Comparison of ENCODE assay signal across 15 cellular contexts in genomic region chr2:10361220-10361588, GRCh38. TPM values are rescaled to one million over a fixed set of nuclear protein-coding genes. Genes with fewer than 3 reads are reported as not detected.
DNase-seq lines count a peak whose midpoint lies in the region; TF ChIP-seq lines count a peak whose summit lies in the region.
"Had no signal": no experiment of that assay in that cellular context is flagged by ENCODE, and none has a peak within 500 bp of the region (broad histone marks: within the 10 kb centered on the region; RNA-seq: fewer than 3 reads in every experiment).

No MANE protein-coding gene starts in this region.

- H3K27me3 Mint-ChIP-seq in CD4-positive, alpha-beta memory T cell: no peaks in the 10 kb centered on the region
- H3K27me3 Mint-ChIP-seq: T-cell had no signal

- peaks cover 14 to 74% (median 34%) of the 10 kb centered on the region in 4 donors for H3K4me1 Mint-ChIP-seq in CD4-positive, alpha-beta memory T cell

- H4K20me1 ChIP-seq in osteoblast (ENCODE audit: insufficient read depth, low read length): peaks cover 42% of the 10 kb centered on the region

- H3K79me2 ChIP-seq in osteoblast (ENCODE audit: insufficient read depth, low read length): peaks cover 98% of the 10 kb centered on the region

- peaks cover 13% of the 10 kb centered on the region for H3K4me1 ChIP-seq in CD4-positive, alpha-beta memory T cell (ENCODE audit: insufficient read depth, low read length)
- H3K4me1 ChIP-seq in osteoblast (ENCODE audit: insufficient read depth, low read length): no peaks in the 10 kb centered on the region

- H3K36me3 ChIP-seq in CD4-positive, alpha-beta memory T cell (ENCODE audit: insufficient read depth, low read length): no peaks in the 10 kb centered on the region
- H3K36me3 ChIP-seq in osteoblast (ENCODE audit: insufficient read depth, low read length): peaks cover 3% of the 10 kb centered on the region
- H3K36me3 ChIP-seq: right atrium auricular region had no signal

- TF ChIP-seq CTCF in dorsolateral prefrontal cortex (IDR thresholded peaks at IDR 0.05 in 54 of 56, conservative IDR thresholded peaks at IDR 0.05 in 2 of 56; ENCODE audit: low read depth in 1 of 56, partially characterized antibody in 56 of 56) (no peak), osteoblast (IDR thresholded peaks at IDR 0.05; ENCODE audit: extremely low read depth, low read depth, low read length) (no peak)

- peaks cover 5 to 27% of the 10 kb centered on the region in 2 donors for H3K36me3 Mint-ChIP-seq in CD4-positive, alpha-beta memory T cell

- POLR2A ChIA-PET in CD4-positive, alpha-beta memory T cell (lab: Charles Lee; ENCODE audit: partially characterized antibody): interaction anchor here (0.9 kb wide), 1 partner anchor 48 kb away, joined by 3 read pairs; no protein-coding TSS in a partner anchor

- H3K9me3 Mint-ChIP-seq in CD4-positive, alpha-beta memory T cell: no peaks in the 10 kb centered on the region
- H3K9me3 Mint-ChIP-seq: activated T-helper 1 cell treated with anti-CD3 and anti-CD28 coated beads, Interleukin-12 subunit alpha, Interleukin-12 subunit beta, Interleukin-2, Interleukin-4 antibody, amounts not matched to agents 30 ng/mL and 10 ng/mL and 1 ng/mL, durations not matched to agents 14 hours and 24 hours and 36 hours; T-cell had no signal

- H3K27ac Mint-ChIP-seq in CD4-positive, alpha-beta memory T cell: peak overlapping the region in 5 of 7 donors; percentile 3 to 72 (median 30)
- H3K27ac Mint-ChIP-seq: activated T-helper 1 cell treated with anti-CD3 and anti-CD28 coated beads, Interleukin-12 subunit alpha, Interleukin-12 subunit beta, Interleukin-2, Interleukin-4 antibody, amounts not matched to agents 30 ng/mL and 10 ng/mL and 1 ng/mL, durations not matched to agents 14 hours and 24 hours and 36 hours had no signal

- no peak overlapping the region for H2AFZ ChIP-seq in osteoblast (ENCODE audit: low read length)

- intact Hi-C loops in CD4-positive, alpha-beta memory T cell (cut with micrococcal nuclease): no loop called here
- intact Hi-C loops in dorsolateral prefrontal cortex (cut with DNase I): loop anchor here in 1 of 2 donors (5.0 kb wide), 1 partner anchor 74 kb away; no protein-coding TSS in a partner anchor

- no peak overlapping the region for H3K4me2 ChIP-seq in osteoblast (ENCODE audit: insufficient read depth, low read length)

- H3K4me3 Mint-ChIP-seq in CD4-positive, alpha-beta memory T cell: no peak overlapping the region
- H3K4me3 Mint-ChIP-seq: activated T-helper 1 cell treated with anti-CD3 and anti-CD28 coated beads, Interleukin-12 subunit alpha, Interleukin-12 subunit beta, Interleukin-2, Interleukin-4 antibody, amounts not matched to agents 30 ng/mL and 10 ng/mL and 1 ng/mL, durations not matched to agents 14 hours and 24 hours and 36 hours; T-cell had no signal

- CTCF ChIA-PET in CD4-positive, alpha-beta memory T cell (lab: Charles Lee; ENCODE audit: partially characterized antibody): interaction anchor here (1.7 kb wide), 1 partner anchor 47 kb away, joined by 12 read pairs; no protein-coding TSS in a partner anchor

- H3K27me3 ChIP-seq in CD4-positive, alpha-beta memory T cell (ENCODE audit: insufficient read depth, low read length): no peaks in the 10 kb centered on the region
- H3K27me3 ChIP-seq in dorsolateral prefrontal cortex (no peaks in the 10 kb centered on the region), osteoblast (ENCODE audit: insufficient read depth, low read length) (no peaks in the 10 kb centered on the region)
- H3K27me3 ChIP-seq: right atrium auricular region had no signal

- DNase-seq in CD4-positive, alpha-beta memory T cell: no peak
- DNase-seq in NCI-H1694 (lab: John Stamatoyannopoulos, UW) (peak; percentile 64), dorsolateral prefrontal cortex (no peak), osteoblast (ENCODE audit: insufficient read length, low spot score, missing footprints) (peak; percentile 84), T-helper 1 cell (no peak), NCI-H510A treated with DMSO at 0.1 percent for 48 hours (lab: John Stamatoyannopoulos, UW) (no peak), NCI-H2227 (lab: John Stamatoyannopoulos, UW; ENCODE audit: unreplicated experiment) (no peak)
- DNase-seq: activated CD4-positive, alpha-beta T cell treated with anti-CD3 and anti-CD28 coated beads for 1 hour; kidney; NCI-H2227 treated with DMSO at 0.1 percent for 48 hours; stimulated activated CD4-positive, alpha-beta T cell treated with anti-CD3 and anti-CD28 coated beads, Interleukin-4, amount 100 ng/mL, for 4 hours; stimulated activated naive CD4-positive, alpha-beta T cell treated with Interleukin-2 at 50 U/mL for 16 hours; T-cell had no signal

- H3K9me3 ChIP-seq in CD4-positive, alpha-beta memory T cell (ENCODE audit: control insufficient read depth in 1 of 2, low read length in 2 of 2): no peaks in the 10 kb centered on the region
- H3K9me3 ChIP-seq in osteoblast (ENCODE audit: low read depth, low read length): no peaks in the 10 kb centered on the region
- H3K9me3 ChIP-seq: right atrium auricular region had no signal

- no peak overlapping the region for H3K27ac ChIP-seq in CD4-positive, alpha-beta memory T cell (ENCODE audit: low read depth, low read length)
- H3K27ac ChIP-seq in dorsolateral prefrontal cortex (peak overlapping the region in 34 of 59 donors; percentile 11 to 80 (median 57)), osteoblast (ENCODE audit: low read depth, low read length) (no peak overlapping the region)
- H3K27ac ChIP-seq: right atrium auricular region had no signal

- H3K4me3 ChIP-seq in CD4-positive, alpha-beta memory T cell (ENCODE audit: low read length in 2 of 2): no peak overlapping the region
- peak overlapping the region in 13 of 59 donors; percentile 1 to 48 (median 19) for H3K4me3 ChIP-seq in dorsolateral prefrontal cortex
- H3K4me3 ChIP-seq in osteoblast (ENCODE audit: insufficient read depth, low read length): no peak overlapping the region
- H3K4me3 ChIP-seq: right atrium auricular region had no signal

RNA-seq across cellular contexts. Expression of gene HPCAL1, which starts 58.5 kb away (rescaled TPM):
- total RNA-seq in CD4-positive, alpha-beta memory T cell: 10 to 100 TPM; 77.1 to 80.7 TPM
- polyA plus RNA-seq in CD4-positive, alpha-beta memory T cell: 100 to 1,000 TPM; 100 to 114 TPM
- total RNA-seq in dorsolateral prefrontal cortex: 100 to 1,000 TPM in 98 of 120 experiments, 10 to 100 TPM in 22; 40.1 to 252 (median 129) TPM
- total RNA-seq in osteoblast: 47.1 and 57.2 TPM in 2 replicates

Comparison
In these comparisons a context has a peak if more than half of its experiments do, and no peak if none do; other contexts are left out.
1. DNase-seq: peak in NCI-H1694 (single experiment) and osteoblast (single experiment); none in CD4-positive, alpha-beta memory T cell (0 of 5), dorsolateral prefrontal cortex (0 of 10), T-helper 1 cell (0 of 5), NCI-H510A treated with DMSO at 0.1 percent for 48 hours (single experiment) and NCI-H2227 (single experiment).
2. H3K27ac ChIP-seq: peak in dorsolateral prefrontal cortex (34 of 59); none in CD4-positive, alpha-beta memory T cell (single experiment) and osteoblast (single experiment).